ENCODE assay signal across 16 cellular contexts in the genomic region with DNA sequence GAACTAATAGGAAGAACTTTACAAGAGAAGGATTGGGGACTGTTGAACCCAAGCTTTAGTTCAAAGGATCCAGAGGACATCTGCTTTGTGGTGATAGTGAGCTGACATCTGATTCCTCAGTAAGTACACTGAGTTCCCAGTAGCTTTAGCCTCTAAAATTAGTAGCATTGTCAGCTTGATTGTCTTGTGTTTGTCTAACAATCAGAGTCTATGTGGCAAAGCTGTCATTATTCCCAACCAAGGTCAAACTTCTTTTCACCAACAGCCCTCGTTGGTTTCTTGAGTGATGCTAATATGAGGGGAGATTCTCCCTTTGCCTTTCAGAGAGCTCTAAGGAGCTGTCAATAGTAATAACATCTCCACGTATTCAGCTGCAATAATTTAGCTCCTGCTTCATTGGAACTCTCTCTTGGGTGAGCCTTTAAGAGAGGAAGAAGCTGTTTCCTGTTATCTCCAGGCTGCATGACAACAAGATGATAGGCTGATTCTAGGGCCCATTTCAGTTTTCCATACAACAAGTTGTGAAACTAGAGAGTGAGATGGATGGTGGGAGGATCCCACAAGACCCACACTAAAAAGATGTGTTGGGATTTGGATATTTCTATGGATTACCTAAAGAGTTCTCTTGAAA. TPM values are rescaled to one million over a fixed set of nuclear protein-coding genes. Genes with fewer than 3 reads are reported as not detected.
DNase-seq lines count a peak whose midpoint lies in the region; ATAC-seq and TF ChIP-seq lines count a peak whose summit lies in the region.
"Had no signal": no experiment of that assay in that cellular context is flagged by ENCODE, and none has a peak within 500 bp of the region (broad histone marks: within the 10 kb centered on the region; RNA-seq: fewer than 3 reads in every experiment).

No MANE protein-coding gene starts in this region.

- WGBS in heart left ventricle, 4 donors: 34 to 50% (median 43%) methylated on average over 2 of the region's 2 CpGs

- ATAC-seq in heart left ventricle (peak; percentile 37 to 71 (median 48)), gastrocnemius medialis (peak; percentile 94 to 95), GM18519 (IDR thresholded peaks at IDR 0.05; ENCODE audit: low FRiP score, unreplicated experiment) (no peak)
- ATAC-seq: activated CD4-positive, alpha-beta T cell treated with anti-CD3 and anti-CD28 coated beads for 36 hours had no signal

- in situ Hi-C loops in gastrocnemius medialis (cut with MboI; ENCODE audit: low sequenced_read_pairs in 4 of 4): no loop called here

- H3K4me3 ChIP-seq in heart left ventricle (no peak overlapping the region), gastrocnemius medialis (no peak overlapping the region)
- H3K4me3 ChIP-seq: SK-N-MC, skin epidermis had no signal

- H3K27me3 ChIP-seq in heart left ventricle (no peaks in the 10 kb centered on the region), gastrocnemius medialis (no peaks in the 10 kb centered on the region)

- H3K4me1 ChIP-seq in heart left ventricle (peaks cover 0 to 12% (median 3%) of the 10 kb centered on the region in 12 donors), gastrocnemius medialis (peaks cover 14 to 35% of the 10 kb centered on the region in 2 donors)

- TF ChIP-seq POLR2A in heart left ventricle (IDR thresholded peaks at IDR 0.05) (no peak), gastrocnemius medialis (IDR thresholded peaks at IDR 0.05) (peak in 1 of 2 donors; percentile 33)

- DNase-seq in NCI-H1436 (lab: John Stamatoyannopoulos, UW) (peak; percentile 61), NCI-H69 (lab: John Stamatoyannopoulos, UW) (peak; percentile 96), heart left ventricle (no peak), gastrocnemius medialis (no peak)
- no peak for DNase-seq in activated CD4-positive, alpha-beta T cell treated with anti-CD3 and anti-CD28 coated beads for 48 hours
- no peak for DNase-seq in activated naive CD4-positive, alpha-beta T cell treated with anti-CD3 and anti-CD28 coated beads, Interleukin-2, amount 50 U/mL, for 16 hours
- DNase-seq: activated CD4-positive, alpha-beta T cell treated with anti-CD3 and anti-CD28 coated beads for 36 hours; AML-193; aorta; kidney; NCI-H1092; NCI-H524; T-helper 9 cell had no signal

- intact Hi-C loops in heart left ventricle (cut with DNase I) (no loop called here), gastrocnemius medialis (cut with DNase I; ENCODE audit: low total_unique reads) (loop anchor here (5.0 kb wide), 1 partner anchor 152 kb away; no protein-coding TSS in a partner anchor)

- H3K9me3 ChIP-seq in heart left ventricle (no peaks in the 10 kb centered on the region), gastrocnemius medialis (no peaks in the 10 kb centered on the region)

- peak overlapping the region in 2 of 12 donors; percentile 5 to 22 for H3K27ac ChIP-seq in heart left ventricle
- H3K27ac ChIP-seq in gastrocnemius medialis: peak overlapping the region; percentile 82 to 86 (median 86)
- H3K27ac ChIP-seq: SK-N-MC, skin epidermis had no signal

- H3K36me3 ChIP-seq in heart left ventricle: no peaks in the 10 kb centered on the region
- H3K36me3 ChIP-seq in gastrocnemius medialis: no peaks in the 10 kb centered on the region

- TF ChIP-seq CTCF in heart left ventricle (IDR thresholded peaks at IDR 0.05) (no peak), gastrocnemius medialis (IDR thresholded peaks at IDR 0.05 in 4 of 5, conservative IDR thresholded peaks at IDR 0.05 in 1 of 5) (no peak)

RNA-seq across cellular contexts. Expression of a gene that starts 46.7 kb away (rescaled TPM):
- total RNA-seq in heart left ventricle (10 to 100 TPM; 13.3 to 44.0 (median 32.1) TPM), gastrocnemius medialis (100 to 1,000 TPM in 1 of 4 donors, 10 to 100 TPM in 3; 28.3 to 102 (median 60.8) TPM)
- polyA plus RNA-seq in heart left ventricle: 1 to 10 TPM; 7.9 to 8.6 TPM

RNA-seq across cellular contexts. Expression of a gene that starts 50.5 kb away (rescaled TPM):
- total RNA-seq in heart left ventricle (10 to 100 TPM; 22.8 to 39.7 (median 30.8) TPM), gastrocnemius medialis (10 to 100 TPM in 3 of 4 donors, 1 to 10 TPM in 1; 8.7 to 18.1 (median 14.2) TPM)
- 10 to 100 TPM; 29.7 to 54.7 TPM for polyA plus RNA-seq in heart left ventricle

Comparison
In these comparisons a context has a peak if more than half of its experiments do, and no peak if none do; other contexts are left out.
1. DNase-seq: peak in NCI-H1436 (single experiment) and NCI-H69 (single experiment); none in heart left ventricle (0 of 5), gastrocnemius medialis (0 of 2), activated CD4-positive, alpha-beta T cell treated with anti-CD3 and anti-CD28 coated beads for 48 hours (single experiment) and activated naive CD4-positive, alpha-beta T cell treated with anti-CD3 and anti-CD28 coated beads, Interleukin-2, amount 50 U/mL, for 16 hours (single experiment).